ENCODE assay signal across 8 cellular contexts in the genomic region with DNA sequence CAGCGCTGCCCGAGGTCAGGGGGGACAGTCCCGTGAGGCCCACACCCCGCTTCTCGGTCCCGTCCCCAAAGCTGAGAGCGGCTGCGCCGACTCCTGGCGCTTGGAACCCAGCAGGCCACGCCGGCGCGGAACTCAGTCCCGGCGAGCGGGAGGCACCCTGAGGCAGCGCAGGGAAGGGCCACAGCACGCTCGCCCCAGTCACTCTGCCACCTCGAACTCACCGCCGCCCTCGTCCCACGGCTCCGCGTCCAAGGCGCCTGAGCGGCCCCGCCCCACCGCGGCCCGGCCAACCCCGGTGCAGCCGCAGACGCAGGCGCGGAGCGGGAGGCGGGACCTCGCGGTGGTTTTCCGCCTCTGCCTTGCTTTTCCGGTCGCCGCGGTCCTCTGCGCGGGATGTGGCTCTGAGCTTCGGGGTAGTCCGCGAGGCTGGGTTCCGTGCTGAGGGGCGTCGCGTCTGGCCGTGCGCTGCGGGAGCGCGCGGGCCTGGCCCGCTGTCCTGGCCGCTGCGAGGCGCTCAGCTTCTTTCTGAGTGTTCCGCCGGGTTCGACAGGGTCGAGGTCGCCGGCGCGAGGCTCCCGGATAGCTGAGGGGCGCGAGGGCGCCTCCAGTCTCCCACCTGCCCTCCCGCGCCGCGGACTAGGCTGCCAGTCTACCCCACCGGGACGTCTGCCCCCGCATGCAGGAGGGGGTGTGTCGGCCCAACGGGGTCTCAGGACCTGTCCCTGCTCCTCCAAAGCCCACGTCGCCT. TPM values are rescaled to one million over a fixed set of nuclear protein-coding genes. Genes with fewer than 3 reads are reported as not detected.
DNase-seq lines count a peak whose midpoint lies in the region; ATAC-seq and TF ChIP-seq lines count a peak whose summit lies in the region.

A gene with protein sequence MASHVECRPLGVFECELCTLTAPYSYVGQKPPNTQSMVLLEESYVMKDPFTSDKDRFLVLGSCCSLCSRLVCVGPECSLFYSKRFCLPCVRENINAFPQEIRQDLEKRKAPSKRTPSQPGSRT (minus strand): TSS at position 259 of the 748 bp plus-strand sequence. CDS start 2,009 bp downstream, outside the sequence.

- in situ Hi-C loops in KBM-7 (cut with MboI; ENCODE audit: low pct_unique_long_range_greater_than_20kb, low sequenced_read_pairs), result no loop called here

- peak within 1 kb of the TSS; percentile 93 for H3K4me3 ChIP-seq in fibroblast of villous mesenchyme (ENCODE audit: low read depth, low read length)
- H3K4me3 ChIP-seq in neural cell (ENCODE audit: low read length), result peak within 1 kb of the TSS; percentile 93
- peak within 1 kb of the TSS; percentile 75 to 87 (median 83) for H3K4me3 ChIP-seq in stomach

- TF ChIP-seq POLR2A in Raji (IDR thresholded peaks at IDR 0.05; ENCODE audit: insufficient read depth, low read depth, low read length) (peak; percentile 91), stomach (IDR thresholded peaks at IDR 0.05) (peak in 1 of 4 donors; percentile 54)

- TF ChIP-seq CTCF in fibroblast of villous mesenchyme (IDR thresholded peaks at IDR 0.05; ENCODE audit: insufficient read depth, low read depth, low read length) (no peak), neural cell (IDR thresholded peaks at IDR 0.05; ENCODE audit: poor library complexity, severe bottlenecking) (peak; percentile 38), stomach (IDR thresholded peaks at IDR 0.05) (no peak)

- WGBS in stomach, 5 donors, result 0 to 2% (median 0%) methylated on average over 17 to 89 of the region's 89 CpGs

- H3K9me2 ChIP-seq in neural cell (ENCODE audit: insufficient read depth, low read length), result no peaks in the 10 kb centered on the region

- H2AFZ ChIP-seq in neural cell (ENCODE audit: low read depth, low read length), result peak within 1 kb of the TSS; percentile 93

- H3K27me3 ChIP-seq in neural cell (ENCODE audit: insufficient read depth, low read depth, low read length) (no peaks in the 10 kb centered on the region), stomach (no peaks in the 10 kb centered on the region)

- DNase-seq in Daoy (ENCODE audit: low read depth) (peak; percentile 95), KBM-7 (peak; percentile 91), fibroblast of villous mesenchyme (ENCODE audit: low read depth) (peak; percentile 84), stomach (peak; percentile 94)
- DNase-seq in activated effector memory CD4-positive, alpha-beta T cell treated with anti-CD3 and anti-CD28 coated beads, Interleukin-2, amount 50 U/mL, for 16 hours, result peak; percentile 97

- H3K4me1 ChIP-seq in stomach, result peaks cover 6 to 47% (median 24%) of the 10 kb centered on the region in 4 donors

- no peaks in the 10 kb centered on the region for H3F3A ChIP-seq in neural cell (ENCODE audit: insufficient read depth, low read length, poor library complexity, severe bottlenecking)

- peak; percentile 67 for ATAC-seq in GM21717 (IDR thresholded peaks at IDR 0.05; ENCODE audit: unreplicated experiment)

- no peaks in the 10 kb centered on the region for H4K20me1 ChIP-seq in neural cell (ENCODE audit: insufficient read depth)

- H3K79me2 ChIP-seq in neural cell (replicated peaks; ENCODE audit: insufficient read depth, low read length), result no peaks in the 10 kb centered on the region

- H3K36me3 ChIP-seq in neural cell (ENCODE audit: insufficient read depth, low read length), result no peaks in the 10 kb centered on the region
- H3K36me3 ChIP-seq in stomach, result peaks cover 0 to 10% (median 4%) of the 10 kb centered on the region in 4 donors

- peak within 1 kb of the TSS; percentile 76 for H3K4me2 ChIP-seq in neural cell (ENCODE audit: low read length)

- TF ChIP-seq RAD21 in neural cell (conservative IDR thresholded peaks at IDR 0.05), result no peak

- H3K27ac ChIP-seq in neural cell (ENCODE audit: low read length) (peak within 1 kb of the TSS; percentile 39), stomach (peak within 1 kb of the TSS; percentile 84 to 92 (median 89))

- H3K9me3 ChIP-seq in neural cell (ENCODE audit: low read length) (no peaks in the 10 kb centered on the region), stomach (no peaks in the 10 kb centered on the region)

- TF ChIP-seq EP300 in neural cell (conservative IDR thresholded peaks at IDR 0.05; ENCODE audit: poor library complexity, severe bottlenecking) (no peak), stomach (IDR thresholded peaks at IDR 0.05) (no peak)

- peak within 1 kb of the TSS; percentile 75 for H3K9ac ChIP-seq in neural cell (ENCODE audit: low read length)

- intact Hi-C loops in stomach (cut with DNase I; ENCODE audit: low total_unique reads), result no loop called here

TF ChIP-seq in neural cell, 6 proteins besides CTCF, POLR2A, EP300 and RAD21:
- TF ChIP-seq EZH2 (IDR thresholded peaks at IDR 0.05; ENCODE audit: borderline replicate concordance, insufficient read depth, low read length, poor library complexity, severe bottlenecking) (no peak), POLR2AphosphoS5 (IDR thresholded peaks at IDR 0.05) (peak; percentile 79), TAF1 (IDR thresholded peaks at IDR 0.05; ENCODE audit: low read depth) (peak; percentile 68), SMC3 (conservative IDR thresholded peaks at IDR 0.05; ENCODE audit: poor library complexity) (peak; percentile 30), MXI1 (conservative IDR thresholded peaks at IDR 0.05; ENCODE audit: poor library complexity, severe bottlenecking) (peak; percentile 67)
- TF ChIP-seq, protein P1, sequence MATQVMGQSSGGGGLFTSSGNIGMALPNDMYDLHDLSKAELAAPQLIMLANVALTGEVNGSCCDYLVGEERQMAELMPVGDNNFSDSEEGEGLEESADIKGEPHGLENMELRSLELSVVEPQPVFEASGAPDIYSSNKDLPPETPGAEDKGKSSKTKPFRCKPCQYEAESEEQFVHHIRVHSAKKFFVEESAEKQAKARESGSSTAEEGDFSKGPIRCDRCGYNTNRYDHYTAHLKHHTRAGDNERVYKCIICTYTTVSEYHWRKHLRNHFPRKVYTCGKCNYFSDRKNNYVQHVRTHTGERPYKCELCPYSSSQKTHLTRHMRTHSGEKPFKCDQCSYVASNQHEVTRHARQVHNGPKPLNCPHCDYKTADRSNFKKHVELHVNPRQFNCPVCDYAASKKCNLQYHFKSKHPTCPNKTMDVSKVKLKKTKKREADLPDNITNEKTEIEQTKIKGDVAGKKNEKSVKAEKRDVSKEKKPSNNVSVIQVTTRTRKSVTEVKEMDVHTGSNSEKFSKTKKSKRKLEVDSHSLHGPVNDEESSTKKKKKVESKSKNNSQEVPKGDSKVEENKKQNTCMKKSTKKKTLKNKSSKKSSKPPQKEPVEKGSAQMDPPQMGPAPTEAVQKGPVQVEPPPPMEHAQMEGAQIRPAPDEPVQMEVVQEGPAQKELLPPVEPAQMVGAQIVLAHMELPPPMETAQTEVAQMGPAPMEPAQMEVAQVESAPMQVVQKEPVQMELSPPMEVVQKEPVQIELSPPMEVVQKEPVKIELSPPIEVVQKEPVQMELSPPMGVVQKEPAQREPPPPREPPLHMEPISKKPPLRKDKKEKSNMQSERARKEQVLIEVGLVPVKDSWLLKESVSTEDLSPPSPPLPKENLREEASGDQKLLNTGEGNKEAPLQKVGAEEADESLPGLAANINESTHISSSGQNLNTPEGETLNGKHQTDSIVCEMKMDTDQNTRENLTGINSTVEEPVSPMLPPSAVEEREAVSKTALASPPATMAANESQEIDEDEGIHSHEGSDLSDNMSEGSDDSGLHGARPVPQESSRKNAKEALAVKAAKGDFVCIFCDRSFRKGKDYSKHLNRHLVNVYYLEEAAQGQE (IDR thresholded peaks at IDR 0.05; ENCODE audit: borderline replicate concordance), result no peak

RNA-seq across cellular contexts. Expression of the gene that starts here (rescaled TPM):
- 14.3 and 19.9 TPM in 2 replicates for total RNA-seq in Daoy (2014; rRNA removed; shearing (Covaris generic))
- 9.7 and 16.8 TPM in 2 replicates for total RNA-seq in fibroblast of villous mesenchyme
- polyA plus RNA-seq in neural cell, result 32.7 and 39.3 TPM in 2 replicates
- 15.8 and 16.0 TPM in 2 replicates for polyA minus RNA-seq in neural cell
- total RNA-seq in stomach, result 10 to 100 TPM in 3 of 5 donors, 1 to 10 TPM in 1, not detected in 1; 7.2 to 24.6 (median 12.7) TPM
- 10 to 100 TPM in 2 of 3 donors, 1 to 10 TPM in 1; 9.7 to 12.1 (median 11.6) TPM for polyA plus RNA-seq in stomach

Comparison
In these comparisons a context has a peak if more than half of its experiments do, and no peak if none do; other contexts are left out.
1. Peak in every context shown above with its lines: DNase-seq, ATAC-seq, H3K4me3 ChIP-seq and H3K27ac ChIP-seq.